In genomic region chr11:78022397-78023396, GRCh38 we compare ENCODE assay signal across 1 cellular context.
TF ChIP-seq lines count a peak whose summit lies in the region.

Gene KCTD14 (minus strand): TSS chr11:78023276. CDS start chr11:78023249, 27 bp downstream.

TF ChIP-seq in HepG2, 621 proteins besides CTCF, POLR2A, EP300 and RAD21 (continued from another document and continues in another):
- peak; percentile 89 for TF ChIP-seq ZBED4 (CRISPR knock-in tag; IDR thresholded peaks at IDR 0.05; ENCODE audit: borderline replicate concordance)
- TF ChIP-seq MIER3 (CRISPR knock-in tag; IDR thresholded peaks at IDR 0.05; ENCODE audit: borderline replicate concordance): no peak
- TF ChIP-seq HNF1A (IDR thresholded peaks at IDR 0.05; ENCODE audit: low read depth): no peak
- peak; percentile 61; the same call in 1 of the 2 replicates for TF ChIP-seq HNF1A (CRISPR knock-in tag; IDR thresholded peaks at IDR 0.05; ENCODE audit: borderline replicate concordance)
- TF ChIP-seq ZNF101 (CRISPR knock-in tag; IDR thresholded peaks at IDR 0.05; ENCODE audit: borderline replicate concordance, low read depth): 0 out of 2 replicates have a peak, but pooled peaks have one; percentile 50
- TF ChIP-seq BCL6 (CRISPR knock-in tag; IDR thresholded peaks at IDR 0.05): 0 out of 2 replicates have a peak, but pooled peaks have one; percentile 31
- no peak for TF ChIP-seq ZNF335 (CRISPR knock-in tag; IDR thresholded peaks at IDR 0.05)
- TF ChIP-seq ZSCAN12 (CRISPR knock-in tag; IDR thresholded peaks at IDR 0.05): no peak
- TF ChIP-seq ELF3 (CRISPR knock-in tag; IDR thresholded peaks at IDR 0.05): 0 out of 2 replicates have a peak, but pooled peaks have one; percentile 22
- no peak for TF ChIP-seq MBNL3 (CRISPR knock-in tag; conservative IDR thresholded peaks at IDR 0.05)
- TF ChIP-seq DNMT1 (CRISPR knock-in tag; IDR thresholded peaks at IDR 0.05): peak; percentile 77; the same call in 1 of the 2 replicates
- no peak for TF ChIP-seq PLRG1 (conservative IDR thresholded peaks at IDR 0.05)
- no peak for TF ChIP-seq MAZ (IDR thresholded peaks at IDR 0.05; ENCODE audit: borderline replicate concordance, low read depth, low read length)
- 0 out of 2 replicates have a peak, but pooled peaks have one; percentile 48 for TF ChIP-seq MAZ (CRISPR knock-in tag; IDR thresholded peaks at IDR 0.05; ENCODE audit: low read depth)
- TF ChIP-seq TCF12 (IDR thresholded peaks at IDR 0.05): no peak
- TF ChIP-seq TCF12 (CRISPR knock-in tag; IDR thresholded peaks at IDR 0.05): no peak
- TF ChIP-seq ZNF513 (CRISPR knock-in tag; conservative IDR thresholded peaks at IDR 0.05): no peak
- TF ChIP-seq ESRRA (CRISPR knock-in tag; IDR thresholded peaks at IDR 0.05; ENCODE audit: low read depth): no peak
- no peak for TF ChIP-seq GLI4 (CRISPR knock-in tag; IDR thresholded peaks at IDR 0.05; ENCODE audit: borderline replicate concordance)
- no peak for TF ChIP-seq ADNP (CRISPR knock-in tag; IDR thresholded peaks at IDR 0.05)
- no peak for TF ChIP-seq SRSF4 (IDR thresholded peaks at IDR 0.05; ENCODE audit: low read depth, low read length, poor library complexity, severe bottlenecking)
- TF ChIP-seq TAF1 (CRISPR knock-in tag; IDR thresholded peaks at IDR 0.05): peak; percentile 65; the same call in 1 of the 2 replicates
- TF ChIP-seq CREBL2 (CRISPR knock-in tag; IDR thresholded peaks at IDR 0.05; ENCODE audit: borderline replicate concordance): no peak
- TF ChIP-seq SNAI1 (CRISPR knock-in tag; IDR thresholded peaks at IDR 0.05; ENCODE audit: borderline replicate concordance): no peak
- 0 out of 2 replicates have a peak, but pooled peaks have one; percentile 57 for TF ChIP-seq CSRNP1 (CRISPR knock-in tag; IDR thresholded peaks at IDR 0.05)
- TF ChIP-seq ZNF10 (CRISPR knock-in tag; IDR thresholded peaks at IDR 0.05; ENCODE audit: borderline replicate concordance, low read depth): no peak
- no peak for TF ChIP-seq ZNF703 (CRISPR knock-in tag; IDR thresholded peaks at IDR 0.05; ENCODE audit: borderline replicate concordance)
- TF ChIP-seq ZNF816 (CRISPR knock-in tag; IDR thresholded peaks at IDR 0.05; ENCODE audit: borderline replicate concordance): no peak
- no peak for TF ChIP-seq HNF4A (CRISPR knock-in tag; IDR thresholded peaks at IDR 0.05)
- peak; percentile 57; the same call in 1 of the 2 replicates for TF ChIP-seq PRDM10 (CRISPR knock-in tag; IDR thresholded peaks at IDR 0.05; ENCODE audit: low read depth)
- no peak for TF ChIP-seq EZH2 (conservative IDR thresholded peaks at IDR 0.05; ENCODE audit: low read depth, low read length)
- peak; percentile 61 to 81; a peak in 3 of 4 replicates for TF ChIP-seq HMGXB4 (CRISPR knock-in tag; IDR thresholded peaks at IDR 0.05; ENCODE audit: borderline replicate concordance in 1 of 2, low read depth in 1 of 2)
- no peak for TF ChIP-seq U2AF1 (optimal IDR thresholded peaks at IDR 0.05; ENCODE audit: low read depth, low read length)
- TF ChIP-seq FUBP1 (CRISPR knock-in tag; IDR thresholded peaks at IDR 0.05; ENCODE audit: borderline replicate concordance): no peak
- TF ChIP-seq RFXANK (CRISPR knock-in tag; IDR thresholded peaks at IDR 0.05): no peak
- TF ChIP-seq CCDC6 (CRISPR knock-in tag; IDR thresholded peaks at IDR 0.05): peak; percentile 17; the same call in 1 of the 2 replicates
- TF ChIP-seq ZBTB33 (CRISPR knock-in tag; IDR thresholded peaks at IDR 0.05): no peak
- no peak for TF ChIP-seq MXI1 (IDR thresholded peaks at IDR 0.05; ENCODE audit: borderline replicate concordance, low read depth, low read length)
